Comparison of ENCODE assay signal across 1 cellular context in genomic region chr1:34164510-34165381, GRCh38.
TF ChIP-seq lines count a peak whose summit lies in the region.

Gene CSMD2, minus strand, starts transcription at chr1:34165230. Its CDS starts 133 bp downstream, at chr1:34165097.

TF ChIP-seq in H1, 55 proteins besides CTCF, POLR2A, EP300 and RAD21 (continued from another document):
- TF ChIP-seq, protein P1, sequence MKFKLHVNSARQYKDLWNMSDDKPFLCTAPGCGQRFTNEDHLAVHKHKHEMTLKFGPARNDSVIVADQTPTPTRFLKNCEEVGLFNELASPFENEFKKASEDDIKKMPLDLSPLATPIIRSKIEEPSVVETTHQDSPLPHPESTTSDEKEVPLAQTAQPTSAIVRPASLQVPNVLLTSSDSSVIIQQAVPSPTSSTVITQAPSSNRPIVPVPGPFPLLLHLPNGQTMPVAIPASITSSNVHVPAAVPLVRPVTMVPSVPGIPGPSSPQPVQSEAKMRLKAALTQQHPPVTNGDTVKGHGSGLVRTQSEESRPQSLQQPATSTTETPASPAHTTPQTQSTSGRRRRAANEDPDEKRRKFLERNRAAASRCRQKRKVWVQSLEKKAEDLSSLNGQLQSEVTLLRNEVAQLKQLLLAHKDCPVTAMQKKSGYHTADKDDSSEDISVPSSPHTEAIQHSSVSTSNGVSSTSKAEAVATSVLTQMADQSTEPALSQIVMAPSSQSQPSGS (IDR thresholded peaks at IDR 0.05; ENCODE audit: low read length), result 0 out of 2 replicates have a peak, but pooled peaks have one; percentile 27
- 0 out of 2 replicates have a peak, but pooled peaks have one; percentile 12 for TF ChIP-seq SUZ12 (IDR thresholded peaks at IDR 0.05; ENCODE audit: low read length)
- no peak for TF ChIP-seq TCF12 (IDR thresholded peaks at IDR 0.05; ENCODE audit: low read depth, low read length)
- no peak for TF ChIP-seq TEAD4 (IDR thresholded peaks at IDR 0.05; ENCODE audit: low read depth, low read length)
- TF ChIP-seq SIRT6 (IDR thresholded peaks at IDR 0.05; ENCODE audit: low read length), result no peak
- no peak for TF ChIP-seq GTF2F1 (IDR thresholded peaks at IDR 0.05; ENCODE audit: borderline replicate concordance, low read depth, low read length)
- no peak for TF ChIP-seq KDM5A (IDR thresholded peaks at IDR 0.05; ENCODE audit: low read length)
- TF ChIP-seq CBX5 (IDR thresholded peaks at IDR 0.05; ENCODE audit: low read depth, low read length), result no peak
- no peak for TF ChIP-seq MAX (IDR thresholded peaks at IDR 0.05)
- peak; percentile 38; the same call in 1 of the 2 replicates for TF ChIP-seq PHF8 (conservative IDR thresholded peaks at IDR 0.05; ENCODE audit: low read depth, low read length)
- TF ChIP-seq RXRA (IDR thresholded peaks at IDR 0.05; ENCODE audit: insufficient read depth, low read depth, low read length), result no peak
- TF ChIP-seq SP1 (IDR thresholded peaks at IDR 0.05; ENCODE audit: low read depth, low read length), result no peak
- no peak for TF ChIP-seq BACH1 (IDR thresholded peaks at IDR 0.05; ENCODE audit: low read length)
- no peak for TF ChIP-seq BCL11A (IDR thresholded peaks at IDR 0.05; ENCODE audit: low read depth in 2 of 2, low read length in 2 of 2)
- TF ChIP-seq POU5F1 (IDR thresholded peaks at IDR 0.05; ENCODE audit: low read depth, low read length), result no peak
- no peak for TF ChIP-seq CBX8 (IDR thresholded peaks at IDR 0.05; ENCODE audit: borderline replicate concordance, low read depth, low read length)
- no peak; the same call in 1 of the 2 replicates for TF ChIP-seq RBBP5 (IDR thresholded peaks at IDR 0.05; ENCODE audit: borderline replicate concordance, low read depth, low read length)
- 0 out of 2 replicates have a peak, but pooled peaks have one; percentile 13 for TF ChIP-seq POLR2AphosphoS5 (IDR thresholded peaks at IDR 0.05; ENCODE audit: low read depth, low read length)
- peak; percentile 83 for TF ChIP-seq TAF7 (optimal IDR thresholded peaks at IDR 0.05; ENCODE audit: borderline replicate concordance, low read depth, low read length)
- TF ChIP-seq JUND (IDR thresholded peaks at IDR 0.05; ENCODE audit: low read length), result peak; percentile 86; the same call in 1 of the 2 replicates
- TF ChIP-seq GABPA (IDR thresholded peaks at IDR 0.05; ENCODE audit: borderline replicate concordance, insufficient read depth, low read length), result no peak
- TF ChIP-seq CHD7 (IDR thresholded peaks at IDR 0.05; ENCODE audit: insufficient replicate concordance, low read length), result no peak
- peak; percentile 93 for TF ChIP-seq TAF1 (IDR thresholded peaks at IDR 0.05; ENCODE audit: low read depth, low read length)
- TF ChIP-seq, protein P2, sequence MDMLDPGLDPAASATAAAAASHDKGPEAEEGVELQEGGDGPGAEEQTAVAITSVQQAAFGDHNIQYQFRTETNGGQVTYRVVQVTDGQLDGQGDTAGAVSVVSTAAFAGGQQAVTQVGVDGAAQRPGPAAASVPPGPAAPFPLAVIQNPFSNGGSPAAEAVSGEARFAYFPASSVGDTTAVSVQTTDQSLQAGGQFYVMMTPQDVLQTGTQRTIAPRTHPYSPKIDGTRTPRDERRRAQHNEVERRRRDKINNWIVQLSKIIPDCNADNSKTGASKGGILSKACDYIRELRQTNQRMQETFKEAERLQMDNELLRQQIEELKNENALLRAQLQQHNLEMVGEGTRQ (IDR thresholded peaks at IDR 0.05; ENCODE audit: low read length), result no peak
- TF ChIP-seq ATF3 (IDR thresholded peaks at IDR 0.05; ENCODE audit: insufficient read depth, low read depth, low read length), result no peak
- no peak for TF ChIP-seq YY1 (IDR thresholded peaks at IDR 0.05; ENCODE audit: low read depth, low read length)
- TF ChIP-seq SP2 (IDR thresholded peaks at IDR 0.05; ENCODE audit: low read length), result no peak
- peak; percentile 49 for TF ChIP-seq KDM4A (IDR thresholded peaks at IDR 0.05; ENCODE audit: low read depth, low read length, severe bottlenecking)
- no peak for TF ChIP-seq SIN3A (conservative IDR thresholded peaks at IDR 0.05 in 1 of 2, IDR thresholded peaks at IDR 0.05 in 1 of 2; ENCODE audit: low read depth in 1 of 2, low read length in 2 of 2)
- TF ChIP-seq EGR1 (IDR thresholded peaks at IDR 0.05; ENCODE audit: borderline replicate concordance, low read depth, low read length), result no peak
- no peak for TF ChIP-seq FOSL1 (IDR thresholded peaks at IDR 0.05; ENCODE audit: insufficient read depth, low read depth, low read length)
- TF ChIP-seq BRCA1 (IDR thresholded peaks at IDR 0.05; ENCODE audit: low read depth, low read length), result no peak
- no peak for TF ChIP-seq SP4 (IDR thresholded peaks at IDR 0.05; ENCODE audit: low read length)
- no peak for TF ChIP-seq SIX5 (IDR thresholded peaks at IDR 0.05; ENCODE audit: low read depth, low read length)
- no peak for TF ChIP-seq HDAC6 (IDR thresholded peaks at IDR 0.05; ENCODE audit: low read depth, low read length)
- TF ChIP-seq CREB1 (IDR thresholded peaks at IDR 0.05), result peak; percentile 45; the same call in 1 of the 2 replicates
